ENCODE assay signal across 14 cellular contexts in the genomic region with DNA sequence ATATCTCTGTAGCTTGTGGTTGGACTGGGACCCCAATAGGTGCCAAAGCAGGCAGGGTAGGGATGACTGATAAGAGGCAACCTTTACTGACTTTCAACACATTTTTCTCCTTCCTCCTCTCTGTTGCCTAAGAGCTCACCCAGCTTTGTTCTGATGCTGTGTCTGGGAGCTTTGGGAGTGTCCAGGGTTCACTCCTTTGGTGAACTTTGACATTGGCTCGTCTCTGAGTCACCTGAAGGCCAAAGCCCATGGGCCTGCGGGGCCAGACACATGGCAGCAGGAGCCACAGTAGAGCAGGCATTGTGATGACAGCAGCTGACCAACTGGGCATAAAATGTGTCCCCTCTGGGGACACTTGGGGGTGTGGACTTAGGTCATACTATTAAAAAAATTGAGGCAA.
A peak's percentile ranks its signal among the peaks of the same experiment; 100 is the strongest.
DNase-seq lines count a peak whose midpoint lies in the region; ATAC-seq and TF ChIP-seq lines count a peak whose summit lies in the region.
"Had no signal": no experiment of that assay in that cellular context is flagged by ENCODE, and none has a peak within 500 bp of the region (broad histone marks: within the 10 kb centered on the region; RNA-seq: fewer than 3 reads in every experiment).

No MANE protein-coding gene starts in this region.

- 87% methylated on average over 2 of the region's 2 CpGs for WGBS in HUES64
- 64% methylated on average over 2 of the region's 2 CpGs; no CpG with 5 or more reads in 1 of the 2 donors for WGBS in transverse colon (ENCODE audit: low coverage in 1 of 2), 2 donors

- H3K4me1 ChIP-seq in HUES64 (ENCODE audit: insufficient read depth, low read length) (peaks cover 54% of the 10 kb centered on the region), iPS-20b (ENCODE audit: insufficient read depth, low read length) (peaks cover 45% of the 10 kb centered on the region), mucosa of descending colon (ENCODE audit: low read depth) (peaks cover 3% of the 10 kb centered on the region), transverse colon (peaks cover 0 to 16% (median 7%) of the 10 kb centered on the region in 4 donors)

- H3K27ac ChIP-seq in HUES64 (ENCODE audit: low read depth, low read length) (peak overlapping the region; percentile 30; the same call in 1 of the 2 replicates), iPS-20b (ENCODE audit: low read length) (peak overlapping the region; percentile 55), transverse colon (peak overlapping the region in 2 of 4 donors; percentile 8 to 30)
- H3K27ac ChIP-seq: SJCRH30 had no signal

- intact Hi-C loops in mucosa of descending colon (cut with DNase I, micrococcal nuclease) = no loop called here
- intact Hi-C loops in transverse colon (cut with DNase I; ENCODE audit: low total_unique reads) = no loop called here

- H3K9ac ChIP-seq in HUES64 (ENCODE audit: low read depth, low read length) (no peak overlapping the region), iPS-20b (ENCODE audit: low read depth, low read length) (peak overlapping the region; percentile 11; the same call in 1 of the 2 replicates)

- H3K27me3 ChIP-seq in HUES64 (ENCODE audit: insufficient read depth, low read length) (no peaks in the 10 kb centered on the region), iPS-20b (ENCODE audit: insufficient read depth, low read length) (no peaks in the 10 kb centered on the region), transverse colon (no peaks in the 10 kb centered on the region)
- H3K27me3 ChIP-seq: SJCRH30 had no signal

- no peak for TF ChIP-seq EP300 in transverse colon (IDR thresholded peaks at IDR 0.05; ENCODE audit: low read depth)

- POLR2A ChIA-PET in HEK293T (lab: Yijun Ruan, JAX) = no interaction called here

- no peak for TF ChIP-seq POLR2A in transverse colon (IDR thresholded peaks at IDR 0.05)

- TF ChIP-seq CTCF in mucosa of descending colon (IDR thresholded peaks at IDR 0.05) (no peak), transverse colon (IDR thresholded peaks at IDR 0.05) (no peak)

- H3K36me3 ChIP-seq in HUES64 (ENCODE audit: insufficient read depth, low read length) = no peaks in the 10 kb centered on the region
- H3K36me3 ChIP-seq in iPS-20b (ENCODE audit: insufficient read depth, low read depth, low read length) = no peaks in the 10 kb centered on the region
- H3K36me3 ChIP-seq in mucosa of descending colon (ENCODE audit: low read depth) = no peaks in the 10 kb centered on the region
- no peaks in the 10 kb centered on the region for H3K36me3 ChIP-seq in transverse colon
- H3K36me3 ChIP-seq: SJCRH30 had no signal

- H3K4me3 ChIP-seq in HUES64 (ENCODE audit: low read length) (no peak overlapping the region), iPS-20b (ENCODE audit: low read length) (no peak overlapping the region), mucosa of descending colon (no peak overlapping the region), transverse colon (no peak overlapping the region)
- H3K4me3 ChIP-seq: SJCRH30 had no signal

- in situ Hi-C loops in transverse colon (cut with MboI; ENCODE audit: low pct_ligation_motif_present in 1 of 4, low pct_unique_long_range_greater_than_20kb in 1 of 4, low sequenced_read_pairs in 3 of 4) = no loop called here

- DNase-seq in mucosa of descending colon = peak in 1 of 3 donors; percentile 17
- peak; percentile 24 for DNase-seq in transverse colon
- DNase-seq in SKM-1 treated with dmso at 0.1 percent for 144 hours (lab: John Stamatoyannopoulos, UW; ENCODE audit: unreplicated experiment) = no peak
- no peak for DNase-seq in NCI-H2081 treated with DMSO at 0.1 percent for 48 hours (lab: John Stamatoyannopoulos, UW)
- no peak for DNase-seq in HEK293T (ENCODE audit: extremely low spot score)
- DNase-seq: AML-193, COR-L47, NCI-H1930, NCI-H2171 treated with DMSO at 0.1 percent for 48 hours, NCI-H774, SJCRH30 had no signal

- CTCF ChIA-PET in HEK293T (lab: Yijun Ruan, JAX) = no interaction called here

- H3K9me3 ChIP-seq in HUES64 (ENCODE audit: insufficient read depth, low read depth, low read length) = no peaks in the 10 kb centered on the region
- H3K9me3 ChIP-seq in iPS-20b (ENCODE audit: insufficient read depth, low read depth, low read length) = no peaks in the 10 kb centered on the region
- no peaks in the 10 kb centered on the region for H3K9me3 ChIP-seq in mucosa of descending colon
- H3K9me3 ChIP-seq in transverse colon = no peaks in the 10 kb centered on the region
- H3K9me3 ChIP-seq: SJCRH30 had no signal

- peak; percentile 89 for ATAC-seq in mucosa of descending colon
- no peak for ATAC-seq in GM21526 (IDR thresholded peaks at IDR 0.05; ENCODE audit: low FRiP score, unreplicated experiment)

TF ChIP-seq in HEK293T, 16 proteins besides CTCF, POLR2A, EP300 and RAD21:
- TF ChIP-seq L3MBTL2 (conservative IDR thresholded peaks at IDR 0.05) (no peak), NFRKB (IDR thresholded peaks at IDR 0.05) (no peak)
TF ChIP-seq in HEK293T: peak in this region for 0.
